8 cellular contexts compared by ENCODE assay signal in the genomic region with DNA sequence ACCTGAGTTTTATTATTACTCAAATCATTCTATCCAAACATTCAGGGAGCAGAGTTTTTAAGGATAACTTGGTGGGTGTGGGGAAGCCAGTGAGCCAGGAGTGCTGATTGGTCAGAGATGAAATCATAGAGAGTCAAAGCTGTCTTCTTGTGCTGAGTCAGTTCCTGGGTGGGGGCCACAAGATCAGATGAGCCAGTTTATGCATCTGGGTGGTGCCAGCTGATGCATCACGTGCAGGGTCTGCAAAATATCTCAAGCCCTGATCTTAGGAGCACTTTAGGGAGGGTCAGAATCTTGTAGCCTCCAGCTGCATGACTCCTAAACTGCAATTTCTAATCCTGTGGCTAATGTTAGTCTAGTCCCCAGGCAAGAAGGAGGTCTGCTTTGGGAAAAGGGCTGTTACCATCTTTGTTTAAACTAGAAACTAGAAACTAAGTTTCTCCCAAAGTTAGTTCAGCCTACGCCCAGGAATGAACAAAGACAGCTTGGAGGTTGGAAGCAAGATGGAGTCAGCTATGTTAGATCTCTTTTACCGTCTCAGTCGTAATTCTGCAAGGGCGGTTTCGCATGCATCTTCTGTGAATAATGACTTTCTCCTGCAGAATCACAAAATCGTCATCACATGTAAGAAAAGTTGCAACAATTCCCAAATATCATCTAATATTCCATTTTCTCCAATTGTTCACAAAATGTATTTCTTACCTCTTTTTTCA.
DNase-seq lines count a peak whose midpoint lies in the region; ATAC-seq, FAIRE-seq and TF ChIP-seq lines count a peak whose summit lies in the region.
"Not testable (repeated sequence)": the region's sequence is repeated elsewhere in the genome, so short reads cannot be mapped to it uniquely, and the experiment has no call there.

No MANE protein-coding gene starts in this region.

- H3K36me3 ChIP-seq in PC-3 (ENCODE audit: low read depth, low read length); bronchial epithelial cell (ENCODE audit: control insufficient read depth, insufficient read depth, low read length): not testable (repeated sequence)

- not testable (repeated sequence) for H4K20me1 ChIP-seq in PC-3 (ENCODE audit: low read length)

- FAIRE-seq in bronchial epithelial cell (lab: Jason Lieb, UNC), result not testable (repeated sequence)

- not testable (repeated sequence) for H3K27me3 Mint-ChIP-seq in activated CD4-positive, alpha-beta T cell treated with anti-CD3 and anti-CD28 coated beads for 36 hours

- H3K4me2 ChIP-seq in PC-3 (ENCODE audit: low read length), result not testable (repeated sequence)

- not testable (repeated sequence) for H3K27ac Mint-ChIP-seq in activated CD4-positive, alpha-beta T cell treated with anti-CD3 and anti-CD28 coated beads for 36 hours

- H3K9me3 ChIP-seq in PC-3 (ENCODE audit: low read length), result not testable (repeated sequence)

- not testable (repeated sequence) for H3K9ac ChIP-seq in PC-3 (ENCODE audit: low read length)

- not testable (repeated sequence) for H3K4me3 Mint-ChIP-seq in activated CD4-positive, alpha-beta T cell treated with anti-CD3 and anti-CD28 coated beads for 36 hours

- not testable (repeated sequence) for BruUV-seq in PC-3 (replicated peaks; lab: Mats Ljungman, UMichigan)

- TF ChIP-seq CTCF in PC-3 (conservative IDR thresholded peaks at IDR 0.05; ENCODE audit: low read depth, low read length); bronchial epithelial cell (IDR thresholded peaks at IDR 0.05; ENCODE audit: insufficient read depth, low read length, severe bottlenecking); fibroblast of mammary gland (conservative IDR thresholded peaks at IDR 0.05; ENCODE audit: control insufficient read depth, insufficient read depth, low read depth, low read length); foreskin keratinocyte (conservative IDR thresholded peaks at IDR 0.05): not testable (repeated sequence)

- not testable (repeated sequence) for H3K79me2 ChIP-seq in PC-3 (ENCODE audit: low read length)

- not testable (repeated sequence) for H3K27me3 ChIP-seq in PC-3 (ENCODE audit: low read length); bronchial epithelial cell (ENCODE audit: control insufficient read depth, insufficient read depth, low read length); foreskin keratinocyte

- DNase-seq in EL, result peak; percentile 50
- peak in 41 of 76 experiments; percentile 2 to 57 (median 24) for DNase-seq in HUDEP-2 (lab: John Stamatoyannopoulos, UW; ENCODE audit: unreplicated experiment in 76 of 76)
- peak; percentile 14 for DNase-seq in PC-3
- DNase-seq in activated CD4-positive, alpha-beta T cell treated with anti-CD3 and anti-CD28 coated beads for 36 hours, result peak; percentile 8
- peak; percentile 24 for DNase-seq in bronchial epithelial cell (ENCODE audit: low read depth)
- DNase-seq in fibroblast of mammary gland (ENCODE audit: low read depth), result peak; percentile 39
- peak; percentile 19 to 69 for DNase-seq in foreskin keratinocyte
- DNase-seq in stromal cell of bone marrow (ENCODE audit: low read depth), result peak; percentile 3

- not testable (repeated sequence) for H3K36me3 Mint-ChIP-seq in activated CD4-positive, alpha-beta T cell treated with anti-CD3 and anti-CD28 coated beads for 36 hours (ENCODE audit: low read depth)

- H2AFZ ChIP-seq in PC-3 (ENCODE audit: low read length), result not testable (repeated sequence)

- not testable (repeated sequence) for H3K4me1 Mint-ChIP-seq in activated CD4-positive, alpha-beta T cell treated with anti-CD3 and anti-CD28 coated beads for 36 hours

- POLR2A ChIA-PET in PC-3 (lab: Charles Lee; ENCODE audit: unreplicated experiment); activated CD4-positive, alpha-beta T cell treated with anti-CD3 and anti-CD28 coated beads for 36 hours (lab: Charles Lee): not testable (repeated sequence)

- H3K27ac ChIP-seq in PC-3 (ENCODE audit: low read length); foreskin keratinocyte: not testable (repeated sequence)

- H3F3A ChIP-seq in PC-3 (ENCODE audit: low read length, unreplicated experiment), result not testable (repeated sequence)

- CTCF ChIA-PET in PC-3 (lab: Charles Lee); activated CD4-positive, alpha-beta T cell treated with anti-CD3 and anti-CD28 coated beads for 36 hours (lab: Charles Lee): not testable (repeated sequence)

- not testable (repeated sequence) for H3K9me3 Mint-ChIP-seq in activated CD4-positive, alpha-beta T cell treated with anti-CD3 and anti-CD28 coated beads for 36 hours (ENCODE audit: low read depth)

- ATAC-seq in PC-3; activated CD4-positive, alpha-beta T cell treated with anti-CD3 and anti-CD28 coated beads for 36 hours; foreskin keratinocyte: not testable (repeated sequence)

- H3K4me1 ChIP-seq in PC-3 (ENCODE audit: insufficient read depth, low read length); foreskin keratinocyte: not testable (repeated sequence)

- intact Hi-C loops in PC-3 (cut with micrococcal nuclease); activated CD4-positive, alpha-beta T cell treated with anti-CD3 and anti-CD28 coated beads for 36 hours (cut with DNase I, micrococcal nuclease): not testable (repeated sequence)

- not testable (repeated sequence) for H3K4me3 ChIP-seq in PC-3 (ENCODE audit: low read length); bronchial epithelial cell (ENCODE audit: low read depth, low read length); fibroblast of mammary gland (ENCODE audit: control insufficient read depth, low read depth, low read length)

- H3K9me2 ChIP-seq in PC-3 (replicated peaks; ENCODE audit: low read length), result not testable (repeated sequence)
